Comparison of ENCODE assay signal across 8 cellular contexts in genomic region chr1:13699510-13699909, GRCh38. TPM values are rescaled to one million over a fixed set of nuclear protein-coding genes. Genes with fewer than 3 reads are reported as not detected.
DNase-seq lines count a peak whose midpoint lies in the region; ATAC-seq and TF ChIP-seq lines count a peak whose summit lies in the region.

No MANE protein-coding gene starts in this region.

- intact Hi-C loops in dendritic cell treated with granulocyte-macrophage colony-stimulating factor and Interleukin-4, amounts not matched to agents 40 ng/mL and 50 ng/mL, for 4 days (cut with micrococcal nuclease): no loop called here

- no peak overlapping the region for H3K27ac ChIP-seq in mesendoderm (ENCODE audit: low read depth, low read length)
- H3K27ac ChIP-seq in tibial nerve: peak overlapping the region; percentile 89 to 99 (median 96)

- H4K8ac ChIP-seq in mesendoderm (ENCODE audit: low read depth, low read length): peak overlapping the region; percentile 97

- WGBS in mesendoderm (ENCODE audit: extremely low coverage, insufficient coverage, low lambda C conversion rate): no CpG with 5 or more reads among the region's 16 CpGs
- WGBS in tibial nerve, 2 donors: 63 to 66% methylated on average over 16 of the region's 16 CpGs

- H3K4me2 ChIP-seq in mesendoderm (ENCODE audit: low read length): peak overlapping the region; percentile 32

- H3K18ac ChIP-seq in mesendoderm (ENCODE audit: low read length): peak overlapping the region; percentile 98

- DNase-seq in ELR (ENCODE audit: low read depth) (peak; percentile 0), RPMI7951 (ENCODE audit: low read depth) (peak; percentile 28), mesendoderm (peak; percentile 28), tibial nerve (ENCODE audit: low spot score in 2 of 2) (no peak), DMS 273 treated with DMSO at 0.1 percent for 48 hours (lab: John Stamatoyannopoulos, UW) (no peak)
- DNase-seq in stimulated activated CD8-positive, alpha-beta memory T cell treated with anti-CD3 and anti-CD28 coated beads, Interleukin-4, amount 100 ng/mL, for 48 hours: no peak

- no peak overlapping the region for H3K4ac ChIP-seq in mesendoderm (ENCODE audit: low read depth, low read length)

- H3K56ac ChIP-seq in mesendoderm (ENCODE audit: low read length): peak overlapping the region; percentile 80

- H3K9ac ChIP-seq in mesendoderm (ENCODE audit: low read length): peak overlapping the region; percentile 60

- no peak overlapping the region for H2BK120ac ChIP-seq in mesendoderm (ENCODE audit: low read depth, low read length)

- peaks cover 19% of the 10 kb centered on the region for H3K36me3 Mint-ChIP-seq in dendritic cell treated with granulocyte-macrophage colony-stimulating factor and Interleukin-4, amounts not matched to agents 40 ng/mL and 50 ng/mL, for 4 days (ENCODE audit: low read depth)

- TF ChIP-seq POLR2A in tibial nerve (IDR thresholded peaks at IDR 0.05): no peak

- no peaks in the 10 kb centered on the region for H3K36me3 ChIP-seq in mesendoderm (ENCODE audit: control insufficient read depth, insufficient read depth, low read length)
- H3K36me3 ChIP-seq in tibial nerve: no peaks in the 10 kb centered on the region

- no peak overlapping the region for H2BK5ac ChIP-seq in mesendoderm (ENCODE audit: low read length)

- no peak for ATAC-seq in HG03354 (IDR thresholded peaks at IDR 0.05; ENCODE audit: poor library complexity, severe bottlenecking, unreplicated experiment)

- H3K4me3 ChIP-seq in mesendoderm (ENCODE audit: low read length) (no peak overlapping the region), tibial nerve (peak overlapping the region; percentile 75 to 91 (median 82))

- H3K4me3 Mint-ChIP-seq in dendritic cell treated with granulocyte-macrophage colony-stimulating factor and Interleukin-4, amounts not matched to agents 40 ng/mL and 50 ng/mL, for 4 days: peak overlapping the region; percentile 84

- H3K9me3 Mint-ChIP-seq in dendritic cell treated with granulocyte-macrophage colony-stimulating factor and Interleukin-4, amounts not matched to agents 40 ng/mL and 50 ng/mL, for 4 days: peaks cover 18% of the 10 kb centered on the region

- no peak overlapping the region for H2AK5ac ChIP-seq in mesendoderm (ENCODE audit: low read length)

- no peak for TF ChIP-seq CTCF in tibial nerve (IDR thresholded peaks at IDR 0.05)

- H3K27me3 Mint-ChIP-seq in dendritic cell treated with granulocyte-macrophage colony-stimulating factor and Interleukin-4, amounts not matched to agents 40 ng/mL and 50 ng/mL, for 4 days: peaks cover 14% of the 10 kb centered on the region

- peaks cover 7% of the 10 kb centered on the region for H3K79me1 ChIP-seq in mesendoderm (ENCODE audit: low read length)

- H3K79me2 ChIP-seq in mesendoderm (ENCODE audit: control insufficient read depth, insufficient read depth, low read length): peaks cover 2% of the 10 kb centered on the region

- no peaks in the 10 kb centered on the region for H3K9me3 ChIP-seq in tibial nerve

- no peak overlapping the region for H2BK15ac ChIP-seq in mesendoderm (replicated peaks; ENCODE audit: low read depth)

- H3K23ac ChIP-seq in mesendoderm (ENCODE audit: low read length): no peak overlapping the region

- H3K4me1 Mint-ChIP-seq in dendritic cell treated with granulocyte-macrophage colony-stimulating factor and Interleukin-4, amounts not matched to agents 40 ng/mL and 50 ng/mL, for 4 days (ENCODE audit: low read depth): peaks cover 27% of the 10 kb centered on the region

- H3K4me1 ChIP-seq in mesendoderm (ENCODE audit: control insufficient read depth, low read depth, low read length) (peaks cover 3% of the 10 kb centered on the region), tibial nerve (peaks cover 0 to 46% (median 9%) of the 10 kb centered on the region in 4 donors)

- H3K27ac Mint-ChIP-seq in dendritic cell treated with granulocyte-macrophage colony-stimulating factor and Interleukin-4, amounts not matched to agents 40 ng/mL and 50 ng/mL, for 4 days: peak overlapping the region; percentile 94

- H4K5ac ChIP-seq in mesendoderm (ENCODE audit: low read length): no peak overlapping the region

- H3K27me3 ChIP-seq in mesendoderm (ENCODE audit: insufficient read depth, low read length, poor library complexity): no peaks in the 10 kb centered on the region
- H3K27me3 ChIP-seq in tibial nerve: peaks cover 0 to 5% of the 10 kb centered on the region in 2 donors

- no peak for TF ChIP-seq EP300 in tibial nerve (IDR thresholded peaks at IDR 0.05)

RNA-seq across cellular contexts. Expression of gene PRDM2, which starts 0.5 kb away (rescaled TPM):
- total RNA-seq in RPMI7951 (2014; rRNA removed; shearing (Covaris generic)): 7.1 and 9.5 TPM in 2 replicates
- polyA plus RNA-seq in mesendoderm (2013, experiment 1 of 2): 18.0 TPM
- polyA plus RNA-seq in mesendoderm (2013, experiment 2 of 2): 18.3 TPM
- 10 to 100 TPM; 26.4 to 48.8 (median 46.5) TPM for total RNA-seq in tibial nerve

Comparison
In these comparisons a context has a peak if more than half of its experiments do, and no peak if none do; other contexts are left out.
1. DNase-seq: peak in ELR (single experiment), RPMI7951 (single experiment) and mesendoderm (single experiment); none in tibial nerve (0 of 2), DMS 273 treated with DMSO at 0.1 percent for 48 hours (single experiment) and stimulated activated CD8-positive, alpha-beta memory T cell treated with anti-CD3 and anti-CD28 coated beads, Interleukin-4, amount 100 ng/mL, for 48 hours (single experiment).